Comparison of ENCODE assay signal across 21 cellular contexts in genomic region chr16:21268236-21268635, GRCh38. TPM values are rescaled to one million over a fixed set of nuclear protein-coding genes. Genes with fewer than 3 reads are reported as not detected.
DNase-seq lines count a peak whose midpoint lies in the region; ATAC-seq and TF ChIP-seq lines count a peak whose summit lies in the region.
"Had no signal": no experiment of that assay in that cellular context is flagged by ENCODE, and none has a peak within 500 bp of the region (broad histone marks: within the 10 kb centered on the region; RNA-seq: fewer than 3 reads in every experiment).

No MANE protein-coding gene starts in this region.

- H3K4me1 ChIP-seq in OCI-LY7 (ENCODE audit: insufficient read depth, low read length, poor library complexity, severe bottlenecking): peaks cover 19% of the 10 kb centered on the region
- H3K4me1 ChIP-seq in esophagus muscularis mucosa: peaks cover 0 to 20% (median 1%) of the 10 kb centered on the region in 4 donors

- H3K27me3 Mint-ChIP-seq in Calu3 (ENCODE audit: unreplicated experiment) (no peaks in the 10 kb centered on the region), osteocyte (ENCODE audit: unreplicated experiment) (peaks cover 23% of the 10 kb centered on the region)

- CTCF ChIA-PET in Calu3 (lab: Charles Lee) (no interaction called here), OCI-LY7 (lab: Charles Lee; ENCODE audit: unreplicated experiment) (no interaction called here)

- POLR2A ChIA-PET in OCI-LY7 (lab: Charles Lee): no interaction called here

- H4K20me1 ChIP-seq in OCI-LY7 (ENCODE audit: insufficient read depth, low read length): no peaks in the 10 kb centered on the region
- H4K20me1 ChIP-seq: BLaER1 had no signal

- H3K4me3 Mint-ChIP-seq in Calu3 (ENCODE audit: low read depth, unreplicated experiment) (no peak overlapping the region), osteocyte (ENCODE audit: unreplicated experiment) (no peak overlapping the region)
- H3K4me3 Mint-ChIP-seq: CD14-positive monocyte; CD4-positive, alpha-beta memory T cell; H9; IgD-negative memory B cell had no signal

- H3K4me1 Mint-ChIP-seq in Calu3 (ENCODE audit: low read depth, unreplicated experiment): peaks cover 41% of the 10 kb centered on the region
- H3K4me1 Mint-ChIP-seq in osteocyte (ENCODE audit: unreplicated experiment): peaks cover 11% of the 10 kb centered on the region
- H3K4me1 Mint-ChIP-seq: CD14-positive monocyte; CD4-positive, alpha-beta memory T cell had no signal

- TF ChIP-seq EP300 in esophagus muscularis mucosa (IDR thresholded peaks at IDR 0.05): no peak

- intact Hi-C loops in Calu3 (cut with micrococcal nuclease; ENCODE audit: unreplicated experiment): no loop called here
- intact Hi-C loops in OCI-LY7 (cut with micrococcal nuclease; ENCODE audit: unreplicated experiment): no loop called here
- intact Hi-C loops in esophagus muscularis mucosa (cut with DNase I): no loop called here

- DNase-seq in Calu3 (peak; percentile 59), OCI-LY7 (ENCODE audit: low spot score) (no peak), esophagus muscularis mucosa (ENCODE audit: extremely low spot score) (peak; percentile 50), osteocyte (ENCODE audit: extremely low spot score, unreplicated experiment) (peak; percentile 40), amygdala (lab: John Stamatoyannopoulos, UW) (no peak)
- DNase-seq: 8988T; CD4-positive, alpha-beta memory T cell; DMS 273 treated with DMSO at 0.1 percent for 48 hours; DMS53; DND-41; H9; KBM-7 had no signal

- H3K36me3 Mint-ChIP-seq in Calu3 (ENCODE audit: insufficient read depth, unreplicated experiment) (no peaks in the 10 kb centered on the region), osteocyte (ENCODE audit: unreplicated experiment) (no peaks in the 10 kb centered on the region)
- H3K36me3 Mint-ChIP-seq: CD14-positive monocyte; CD4-positive, alpha-beta memory T cell; IgD-negative memory B cell had no signal

- no TSS peak for BruUV-seq in Calu3 (replicated peaks; lab: Mats Ljungman, UMichigan)
- BruUV-seq in OCI-LY7 (replicated peaks; lab: Mats Ljungman, UMichigan): no TSS peak

- WGBS in esophagus muscularis mucosa: 93% methylated on average over 9 of the region's 9 CpGs

- H3K4me3 ChIP-seq in OCI-LY7 (ENCODE audit: low read depth, low read length, poor library complexity, severe bottlenecking): no peak overlapping the region
- no peak overlapping the region for H3K4me3 ChIP-seq in esophagus muscularis mucosa
- H3K4me3 ChIP-seq: BLaER1 had no signal

- H3K9me3 Mint-ChIP-seq in Calu3 (ENCODE audit: low read depth, unreplicated experiment) (peaks cover 3% of the 10 kb centered on the region), osteocyte (ENCODE audit: unreplicated experiment) (no peaks in the 10 kb centered on the region)
- H3K9me3 Mint-ChIP-seq: H9, IgD-negative memory B cell had no signal

- H3K9me3 ChIP-seq in OCI-LY7 (ENCODE audit: low read length): no peaks in the 10 kb centered on the region
- no peaks in the 10 kb centered on the region for H3K9me3 ChIP-seq in esophagus muscularis mucosa
- H3K9me3 ChIP-seq: BLaER1 had no signal

- H3K27ac Mint-ChIP-seq in Calu3 (ENCODE audit: unreplicated experiment) (peak overlapping the region; percentile 55), osteocyte (ENCODE audit: unreplicated experiment) (no peak overlapping the region)
- H3K27ac Mint-ChIP-seq: CD14-positive monocyte; CD4-positive, alpha-beta memory T cell; H9; IgD-negative memory B cell had no signal

- no peak for ATAC-seq in GM21786 (IDR thresholded peaks at IDR 0.05; ENCODE audit: unreplicated experiment)
- ATAC-seq in GM21576 (IDR thresholded peaks at IDR 0.05; ENCODE audit: unreplicated experiment): no peak
- no peak for ATAC-seq in GM18519 (IDR thresholded peaks at IDR 0.05; ENCODE audit: low FRiP score, unreplicated experiment)
- ATAC-seq: HepG2 had no signal

- no peak for TF ChIP-seq CTCF in Calu3 (IDR thresholded peaks at IDR 0.05; ENCODE audit: unreplicated experiment)
- TF ChIP-seq CTCF in OCI-LY7 (conservative IDR thresholded peaks at IDR 0.05; ENCODE audit: low read length): no peak
- TF ChIP-seq CTCF in esophagus muscularis mucosa (IDR thresholded peaks at IDR 0.05): no peak
- TF ChIP-seq CTCF in osteocyte (IDR thresholded peaks at IDR 0.05): no peak

- H3K79me2 ChIP-seq in OCI-LY7 (ENCODE audit: insufficient read depth, low read depth, low read length): no peaks in the 10 kb centered on the region

- no peaks in the 10 kb centered on the region for H3K9me2 ChIP-seq in OCI-LY7 (ENCODE audit: insufficient read depth, low read length)

- no peak overlapping the region for H2AFZ ChIP-seq in OCI-LY7 (ENCODE audit: low read length)

- H3K4me2 ChIP-seq in OCI-LY7 (ENCODE audit: low read length): 0 out of 2 replicates have a peak overlapping the region, but pooled peaks have one; percentile 25
- H3K4me2 ChIP-seq: BLaER1 had no signal

- peaks cover 0 to 5% (median 0%) of the 10 kb centered on the region in 4 donors for H3K27me3 ChIP-seq in esophagus muscularis mucosa
- H3K27me3 ChIP-seq: BLaER1 had no signal

- no peaks in the 10 kb centered on the region for H3K36me3 ChIP-seq in OCI-LY7 (ENCODE audit: insufficient read depth, low read length)
- peaks cover 0 to 17% (median 0%) of the 10 kb centered on the region in 4 donors for H3K36me3 ChIP-seq in esophagus muscularis mucosa
- H3K36me3 ChIP-seq: BLaER1 had no signal

- no peak overlapping the region for H3K27ac ChIP-seq in OCI-LY7 (ENCODE audit: low read depth, low read length, poor library complexity, severe bottlenecking)
- no peak overlapping the region for H3K27ac ChIP-seq in esophagus muscularis mucosa (replicated peaks in 1 of 4)
- H3K27ac ChIP-seq: BLaER1 had no signal

- no peak for TF ChIP-seq POLR2A in esophagus muscularis mucosa (IDR thresholded peaks at IDR 0.05; ENCODE audit: low read depth)

RNA-seq across cellular contexts. Expression of gene CRYM, which starts 9.9 kb away (rescaled TPM):
- total RNA-seq in Calu3 (2022) (4.1 and 7.2 TPM in 2 replicates), OCI-LY7 (2022) (0.23 and 0.70 TPM in 2 replicates), esophagus muscularis mucosa (1 to 10 TPM in 2 of 4 donors, not detected in 2; 1.0 to 1.2 TPM), osteocyte (not detected in 2 replicates)
- total RNA-seq in OCI-LY7 (2014; rRNA removed; shearing (Covaris generic)): 0.18 and 0.28 TPM in 2 replicates
- total RNA-seq: A673; CD4-positive, alpha-beta memory T cell had no signal

RNA-seq across cellular contexts. Expression of gene ANKS4B, which starts 34.7 kb away (rescaled TPM):
- total RNA-seq in Calu3 (2022) (3.2 and 5.5 TPM in 2 replicates), OCI-LY7 (2022) (not detected in 2 replicates), esophagus muscularis mucosa (not detected), osteocyte (not detected in 2 replicates)
- not detected in 2 replicates for total RNA-seq in OCI-LY7 (2014; rRNA removed; shearing (Covaris generic))
- total RNA-seq: A673; CD4-positive, alpha-beta memory T cell had no signal

RNA-seq across cellular contexts. Expression of gene ZP2, which starts 56.9 kb away (rescaled TPM):
- total RNA-seq in Calu3 (2022) (not detected in 2 replicates), OCI-LY7 (2022) (not detected in 2 replicates), esophagus muscularis mucosa (not detected), osteocyte (not detected in 2 replicates)
- total RNA-seq in OCI-LY7 (2014; rRNA removed; shearing (Covaris generic)): not detected in 2 replicates
- total RNA-seq: A673; CD4-positive, alpha-beta memory T cell; H1; H9; HepG2 had no signal

Comparison
In these comparisons a context has a peak if more than half of its experiments do, and no peak if none do; other contexts are left out.
1. DNase-seq: peak in Calu3 (single experiment), esophagus muscularis mucosa (single experiment) and osteocyte (single experiment); none in OCI-LY7 (single experiment) and amygdala (0 of 56).